ENCODE assay signal across 34 cellular contexts in genomic region chr6:89199571-89199970, GRCh38. TPM values are rescaled to one million over a fixed set of nuclear protein-coding genes. Genes with fewer than 3 reads are reported as not detected.
"Had no signal": no experiment of that assay in that cellular context is flagged by ENCODE, and none has a peak within 500 bp of the region (broad histone marks: within the 10 kb centered on the region; RNA-seq: fewer than 3 reads in every experiment).

No MANE protein-coding gene starts in this region.

- H3K27me3 Mint-ChIP-seq: stimulated activated naive CD8-positive, alpha-beta T cell treated with anti-CD3 and anti-CD28 coated beads, Interleukin-15, Interleukin-2, amounts not matched to agents 100 ng/mL and 50 ng/mL, for 24 hours had no signal

- H3K9me3 ChIP-seq: neutrophil, ovary, right lobe of liver, thyroid gland had no signal

- H3K4me1 Mint-ChIP-seq: nephron progenitor cell; neural crest cell; stimulated activated effector memory CD8-positive, alpha-beta T cell treated with anti-CD3 and anti-CD28 coated beads, Interleukin-12 subunit alpha, Interleukin-12 subunit beta, amount 100 ng/mL, for 72 hours; stimulated activated naive B cell treated with anti-CD40 and anti-IgM and Interleukin-4, amounts not matched to agents 10 μg/mL and 1 μg/mL and 100 μg/mL, for 72 hours had no signal

- H3K27ac Mint-ChIP-seq: natural killer cell treated with Interleukin-12 subunit alpha and Interleukin-12 subunit beta and Interleukin-15 and Interleukin-18, amount 100 ng/mL, for 72 hours; nephron progenitor cell; progenitor cell of endocrine pancreas; stimulated activated effector memory CD8-positive, alpha-beta T cell treated with anti-CD3 and anti-CD28 coated beads, Interleukin-12 subunit alpha, Interleukin-12 subunit beta, amount 100 ng/mL, for 72 hours; stimulated activated naive B cell treated with anti-CD40 and anti-IgM and Interleukin-4, amounts not matched to agents 10 μg/mL and 1 μg/mL and 100 μg/mL, for 72 hours; stimulated activated naive CD8-positive, alpha-beta T cell treated with anti-CD3 and anti-CD28 coated beads, Interleukin-15, Interleukin-2, amounts not matched to agents 100 ng/mL and 50 ng/mL, for 24 hours had no signal

- H3K4me1 ChIP-seq: parathyroid adenoma, right lobe of liver, sigmoid colon, stomach, thyroid gland, tibial nerve, upper lobe of left lung, vagina had no signal

- ATAC-seq: natural killer cell treated with Interleukin-12 subunit alpha and Interleukin-12 subunit beta and Interleukin-15 and Interleukin-18, amount 100 ng/mL, for 72 hours; psoas muscle; right cardiac atrium; right lobe of liver; stimulated activated effector memory CD8-positive, alpha-beta T cell treated with anti-CD3 and anti-CD28 coated beads, Interleukin-12 subunit alpha, Interleukin-12 subunit beta, amount 100 ng/mL, for 72 hours; stimulated activated naive B cell treated with anti-CD40 and anti-IgM and Interleukin-4, amounts not matched to agents 10 μg/mL and 1 μg/mL and 100 μg/mL, for 72 hours had no signal

- H3K27ac ChIP-seq: neutrophil, ovary, parathyroid adenoma, psoas muscle, right lobe of liver, sigmoid colon, stomach, thoracic aorta, thyroid gland, tibial nerve, upper lobe of left lung, vagina had no signal

- H3K36me3 Mint-ChIP-seq: stimulated activated effector memory CD8-positive, alpha-beta T cell treated with anti-CD3 and anti-CD28 coated beads, Interleukin-12 subunit alpha, Interleukin-12 subunit beta, amount 100 ng/mL, for 72 hours had no signal

- H3K36me3 ChIP-seq: neutrophil, ovary, right lobe of liver, sigmoid colon, stomach, thoracic aorta, thyroid gland, tibial nerve, upper lobe of left lung, vagina had no signal

- H3K4me3 ChIP-seq: ovary, psoas muscle, right lobe of liver, sigmoid colon, stomach, thoracic aorta, thyroid gland, tibial nerve, upper lobe of left lung, vagina had no signal

- H3K9ac ChIP-seq: parathyroid adenoma had no signal

- DNase-seq: nephron progenitor cell; nucleus accumbens; ovary; posterior cingulate gyrus; psoas muscle; right cardiac atrium; right lobe of liver; sigmoid colon; small intestine; stimulated activated CD4-positive, alpha-beta T cell treated with anti-CD3 and anti-CD28 coated beads, Interleukin-15, amount 100 ng/mL, for 24 hours; stimulated activated CD4-positive, alpha-beta T cell treated with anti-CD3 and anti-CD28 coated beads, Interleukin-2, amount 100 ng/mL, for 24 hours; stimulated activated CD4-positive, alpha-beta T cell treated with anti-CD3 and anti-CD28 coated beads, Interleukin-2, amount 100 ng/mL, for 48 hours; stimulated activated CD4-positive, alpha-beta T cell treated with anti-CD3 and anti-CD28 coated beads, Interleukin-4, amount 100 ng/mL, for 24 hours; stimulated activated naive B cell treated with anti-CD40 and anti-IgM and Interleukin-4, amounts not matched to agents 10 μg/mL and 1 μg/mL and 100 μg/mL, for 72 hours; stimulated activated naive CD4-positive, alpha-beta T cell treated with Interleukin-2 at 50 U/mL for 16 hours; stomach; thyroid gland; trophoblast cell; upper lobe of left lung had no signal

- H3K4me3 Mint-ChIP-seq: natural killer cell treated with Interleukin-12 subunit alpha and Interleukin-12 subunit beta and Interleukin-15 and Interleukin-18, amount 100 ng/mL, for 72 hours; nephron progenitor cell; neural crest cell; stimulated activated effector memory CD8-positive, alpha-beta T cell treated with anti-CD3 and anti-CD28 coated beads, Interleukin-12 subunit alpha, Interleukin-12 subunit beta, amount 100 ng/mL, for 72 hours; stimulated activated naive B cell treated with anti-CD40 and anti-IgM and Interleukin-4, amounts not matched to agents 10 μg/mL and 1 μg/mL and 100 μg/mL, for 72 hours; stimulated activated naive CD8-positive, alpha-beta T cell treated with anti-CD3 and anti-CD28 coated beads, Interleukin-15, Interleukin-2, amounts not matched to agents 100 ng/mL and 50 ng/mL, for 24 hours had no signal

- H3K27me3 ChIP-seq: neutrophil, ovary, right lobe of liver, sigmoid colon, stomach, thyroid gland, tibial nerve, upper lobe of left lung, vagina had no signal

- H3K79me2 ChIP-seq: parathyroid adenoma had no signal

- H2AFZ ChIP-seq: parathyroid adenoma had no signal

RNA-seq across cellular contexts. Expression of gene GABRR1, which starts 17.6 kb away (rescaled TPM):
- total RNA-seq: natural killer cell treated with Interleukin-12 subunit alpha and Interleukin-12 subunit beta and Interleukin-15 and Interleukin-18, amount 100 ng/mL, for 72 hours; omental fat pad; ovary; progenitor cell of endocrine pancreas; renal cortical epithelial cell; right cardiac atrium; right lobe of liver; sigmoid colon; subcutaneous adipose tissue; temporal lobe; thyroid gland; tibial nerve; upper lobe of left lung; ureter; vagina had no signal
- polyA plus RNA-seq: right cardiac atrium, small intestine had no signal
